Comparison of ENCODE assay signal across 16 cellular contexts in the genomic region with DNA sequence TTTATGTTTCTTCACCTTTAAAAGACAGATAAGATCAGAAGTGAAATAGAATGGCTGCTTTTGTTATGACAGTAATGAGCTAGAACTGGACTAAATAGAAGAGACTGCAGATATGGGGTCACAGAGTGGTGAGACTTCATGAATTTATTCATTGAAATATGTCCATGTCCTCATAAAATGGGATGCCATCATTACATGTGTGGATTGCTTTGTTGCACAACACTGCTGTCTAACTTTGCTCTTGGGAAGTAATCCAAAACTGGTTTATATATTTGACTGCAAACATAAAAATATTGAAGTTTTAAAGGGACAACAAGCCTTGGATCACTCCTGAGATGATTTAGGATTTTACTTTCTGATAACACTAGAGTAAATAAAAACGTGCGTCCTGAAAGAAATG.
DNase-seq lines count a peak whose midpoint lies in the region; ATAC-seq and TF ChIP-seq lines count a peak whose summit lies in the region.
"Had no signal": no experiment of that assay in that cellular context is flagged by ENCODE, and none has a peak within 500 bp of the region (broad histone marks: within the 10 kb centered on the region; RNA-seq: fewer than 3 reads in every experiment).

No MANE protein-coding gene starts in this region.

- no peak overlapping the region for H3K27ac Mint-ChIP-seq in activated naive CD8-positive, alpha-beta T cell treated with anti-CD3 and anti-CD28 coated beads, Interleukin-2, amount 50 U/mL, for 24 hours
- H3K27ac Mint-ChIP-seq: CD8-positive, alpha-beta T cell had no signal

- H3K27me3 Mint-ChIP-seq in activated naive CD8-positive, alpha-beta T cell treated with anti-CD3 and anti-CD28 coated beads, Interleukin-2, amount 50 U/mL, for 24 hours = no peaks in the 10 kb centered on the region

- peaks cover 5% of the 10 kb centered on the region for H3K9me3 Mint-ChIP-seq in activated naive CD8-positive, alpha-beta T cell treated with anti-CD3 and anti-CD28 coated beads, Interleukin-2, amount 50 U/mL, for 24 hours

- TF ChIP-seq CTCF in VCaP (conservative IDR thresholded peaks at IDR 0.05) = no peak

- ATAC-seq in GM19397 (IDR thresholded peaks at IDR 0.05; ENCODE audit: unreplicated experiment) = no peak
- no peak for ATAC-seq in activated naive CD8-positive, alpha-beta T cell treated with anti-CD3 and anti-CD28 coated beads, Interleukin-2, amount 50 U/mL, for 24 hours
- ATAC-seq: CD8-positive, alpha-beta T cell; HCT116; K562 had no signal

- H3K4me3 Mint-ChIP-seq in activated naive CD8-positive, alpha-beta T cell treated with anti-CD3 and anti-CD28 coated beads, Interleukin-2, amount 50 U/mL, for 24 hours = no peak overlapping the region
- H3K4me3 Mint-ChIP-seq: CD8-positive, alpha-beta T cell had no signal

- DNase-seq in AG08395 (ENCODE audit: low spot score) (peak; percentile 5), GM03348 (ENCODE audit: low spot score) (peak; percentile 27), fibroblast of peridontal ligament (ENCODE audit: extremely low read depth) (peak; percentile 69), MV-4-11 (lab: John Stamatoyannopoulos, UW) (no peak), NOMO-1 treated with DMSO at 0.1 percent for 48 hours (lab: John Stamatoyannopoulos, UW; ENCODE audit: unreplicated experiment) (no peak)
- DNase-seq in activated naive CD8-positive, alpha-beta T cell treated with anti-CD3 and anti-CD28 coated beads, Interleukin-2, amount 50 U/mL, for 24 hours = no peak
- DNase-seq: CD8-positive, alpha-beta T cell; MG63; NCI-H1105; NCI-H1694 treated with DMSO at 0.1 percent for 48 hours; NCI-H345 had no signal

- H3K27ac ChIP-seq in VCaP = peak overlapping the region; percentile 20
- H3K27ac ChIP-seq: SK-N-MC had no signal

- H3K4me1 Mint-ChIP-seq in activated naive CD8-positive, alpha-beta T cell treated with anti-CD3 and anti-CD28 coated beads, Interleukin-2, amount 50 U/mL, for 24 hours = no peaks in the 10 kb centered on the region

- H3K36me3 Mint-ChIP-seq in activated naive CD8-positive, alpha-beta T cell treated with anti-CD3 and anti-CD28 coated beads, Interleukin-2, amount 50 U/mL, for 24 hours (ENCODE audit: low read depth) = no peaks in the 10 kb centered on the region
- H3K36me3 Mint-ChIP-seq: CD8-positive, alpha-beta T cell had no signal

Comparison
In these comparisons a context has a peak if more than half of its experiments do, and no peak if none do; other contexts are left out.
1. DNase-seq: peak in AG08395 (single experiment), GM03348 (single experiment) and fibroblast of peridontal ligament (single experiment); none in MV-4-11 (single experiment), NOMO-1 treated with DMSO at 0.1 percent for 48 hours (single experiment) and activated naive CD8-positive, alpha-beta T cell treated with anti-CD3 and anti-CD28 coated beads, Interleukin-2, amount 50 U/mL, for 24 hours (single experiment).